Comparison of ENCODE assay signal across 33 cellular contexts in genomic region chr2:121110924-121111323, GRCh38.
"Had no signal": no experiment of that assay in that cellular context is flagged by ENCODE, and none has a peak within 500 bp of the region (broad histone marks: within the 10 kb centered on the region; RNA-seq: fewer than 3 reads in every experiment).

No MANE protein-coding gene starts in this region.

- H3K36me3 ChIP-seq: adrenal gland, ascending aorta, brain microvascular endothelial cell, breast epithelium, cardiac muscle cell had no signal

- ATAC-seq: activated naive CD4-positive, alpha-beta T cell treated with anti-CD3 and anti-CD28 coated beads, Interleukin-2, amount 50 U/mL, for 72 hours; activated naive CD8-positive, alpha-beta T cell treated with anti-CD3 and anti-CD28 coated beads, Interleukin-2, amount 50 U/mL, for 24 hours; activated T-cell treated with anti-CD3 and anti-CD28 coated beads, Interleukin-2, amount 50 U/mL, for 4 hours; activated T-cell treated with anti-CD3 and anti-CD28 coated beads, Interleukin-2, amount 50 U/mL, for 72 hours; activated T-helper 17 cell treated with anti-CD3 and anti-CD28 coated beads, Interleukin-2, amount 50 U/mL, for 72 hours; body of pancreas had no signal

- H3K27me3 ChIP-seq: adrenal gland, ascending aorta, body of pancreas, brain microvascular endothelial cell, breast epithelium, cardiac muscle cell had no signal

- H3K4me3 ChIP-seq: adrenal gland, ascending aorta, body of pancreas, breast epithelium, cardiac muscle cell had no signal

- DNase-seq: activated effector memory CD4-positive, alpha-beta T cell treated with anti-CD3 and anti-CD28 coated beads, Interleukin-2, amount 50 U/mL, for 16 hours; activated effector memory CD4-positive, alpha-beta T cell treated with Interleukin-2 at 50 U/mL for 16 hours; activated gamma-delta T cell; activated gamma-delta T cell treated with Interleukin-2 at 50 U/mL for 16 hours; activated naive CD4-positive, alpha-beta T cell; activated naive CD4-positive, alpha-beta T cell treated with anti-CD3 and anti-CD28 coated beads for 36 hours; activated naive CD4-positive, alpha-beta T cell treated with anti-CD3 and anti-CD28 coated beads, Interleukin-2, amount 10 ng/mL, durations not matched to agents 7 days and 5 days; activated naive CD4-positive, alpha-beta T cell treated with anti-CD3 and anti-CD28 coated beads, Interleukin-2, amount 50 U/mL, for 16 hours; activated naive CD4-positive, alpha-beta T cell treated with Interleukin-2 at 50 U/mL for 16 hours; activated naive CD8-positive, alpha-beta T cell treated with anti-CD3 and anti-CD28 coated beads for 36 hours; activated naive CD8-positive, alpha-beta T cell treated with anti-CD3 and anti-CD28 coated beads, Interleukin-2, amount 10 ng/mL, durations not matched to agents 7 days and 5 days; activated naive CD8-positive, alpha-beta T cell treated with anti-CD3 and anti-CD28 coated beads, Interleukin-2, amount 50 U/mL, for 24 hours; activated T-cell treated with anti-CD3 and anti-CD28 coated beads, Interleukin-2, amount 50 U/mL, for 1 hour; activated T-cell treated with anti-CD3 and anti-CD28 coated beads, Interleukin-2, amount 50 U/mL, for 24 hours; activated T-cell treated with anti-CD3 and anti-CD28 coated beads, Interleukin-2, amount 50 U/mL, for 4 hours; activated T-cell treated with anti-CD3 and anti-CD28 coated beads, Interleukin-2, amount 50 U/mL, for 48 hours; activated T-cell treated with anti-CD3 and anti-CD28 coated beads, Interleukin-2, amount 50 U/mL, for 72 hours; adrenal gland; amniotic stem cell; amygdala; anterior cingulate cortex; body of pancreas; brain microvascular endothelial cell; caudate nucleus; central memory CD4-positive, alpha-beta T cell; cerebellar nuclear complex had no signal

- H3K9me3 ChIP-seq: adrenal gland, ascending aorta, body of pancreas had no signal

- H3K4me1 ChIP-seq: adrenal gland, ascending aorta, breast epithelium had no signal

- FAIRE-seq: astrocyte, bronchial epithelial cell had no signal

- H3K27ac ChIP-seq: adrenal gland, ascending aorta, body of pancreas, brain microvascular endothelial cell, breast epithelium, cardiac muscle cell had no signal
